30 cellular contexts compared by ENCODE assay signal in genomic region chr4:73439991-73440390, GRCh38. TPM values are rescaled to one million over a fixed set of nuclear protein-coding genes. Genes with fewer than 3 reads are reported as not detected.
DNase-seq lines count a peak whose midpoint lies in the region; ATAC-seq, FAIRE-seq and TF ChIP-seq lines count a peak whose summit lies in the region.
"Had no signal": no experiment of that assay in that cellular context is flagged by ENCODE, and none has a peak within 500 bp of the region (broad histone marks: within the 10 kb centered on the region; RNA-seq: fewer than 3 reads in every experiment).

No MANE protein-coding gene starts in this region.

- 15% methylated on average over 3 of the region's 3 CpGs for WGBS in HepG2 (ENCODE audit: low lambda C conversion rate)
- 84% methylated on average over 3 of the region's 3 CpGs for WGBS in right lobe of liver (ENCODE audit: insufficient coverage, low coverage, low lambda C conversion rate, missing lambda C conversion rate)
- 71% methylated on average over 3 of the region's 3 CpGs for whole genome bisulfite sequencing in hepatocyte (ENCODE audit: low lambda C conversion rate, missing lambda C conversion rate)

- CTCF ChIA-PET in HepG2 (lab: Yijun Ruan, JAX; ENCODE audit: low intra/inter-chr PET ratio, low total read pairs) = no interaction called here

- TF ChIP-seq CTCF in HepG2 (CRISPR knock-in tag; IDR thresholded peaks at IDR 0.05) (no peak), right lobe of liver (IDR thresholded peaks at IDR 0.05) (no peak), hepatocyte (IDR thresholded peaks at IDR 0.05; ENCODE audit: poor library complexity) (no peak)

- H3K27ac ChIP-seq in HepG2 (ENCODE audit: extremely low read length, insufficient read depth, low read length) (peak overlapping the region; percentile 98), right lobe of liver (no peak overlapping the region), hepatocyte (peak overlapping the region; percentile 50)
- H3K27ac ChIP-seq: 22Rv1, BLaER1 had no signal

- H3K4me2 ChIP-seq in HepG2 (ENCODE audit: low read depth, low read length) (peak overlapping the region; percentile 82), hepatocyte (peak overlapping the region; percentile 69)
- H3K4me2 ChIP-seq: BLaER1 had no signal

- H4K20me1 ChIP-seq in HepG2 (ENCODE audit: insufficient read depth, low read length) = peaks cover 3% of the 10 kb centered on the region; the same call in 1 of the 2 replicates
- no peaks in the 10 kb centered on the region for H4K20me1 ChIP-seq in hepatocyte (ENCODE audit: insufficient read depth, poor library complexity, severe bottlenecking)
- H4K20me1 ChIP-seq: BLaER1 had no signal

- intact Hi-C loops in HepG2 (cut with micrococcal nuclease; ENCODE audit: unreplicated experiment) = loop anchor here (10.0 kb wide), 2 partner anchors 185 to 215 kb away; partner anchors contain the start of gene ANKRD17
- intact Hi-C loops in right lobe of liver (cut with DNase I) = no loop called here

- peak overlapping the region; percentile 68 to 80 (median 70); a peak in 5 of 6 replicates for H3K4me3 ChIP-seq in HepG2 (replicated peaks in 1 of 3; ENCODE audit: insufficient read depth in 1 of 3, low read depth in 2 of 3, low read length in 3 of 3)
- H3K4me3 ChIP-seq in right lobe of liver = no peak overlapping the region
- H3K4me3 ChIP-seq in hepatocyte = peak overlapping the region; percentile 28
- H3K4me3 ChIP-seq: BLaER1, GM12878 had no signal

- no peaks in the 10 kb centered on the region for H3K9me2 ChIP-seq in hepatocyte (replicated peaks; ENCODE audit: insufficient read depth)

- peak overlapping the region; percentile 75 for H3K9ac ChIP-seq in HepG2 (ENCODE audit: insufficient read depth, low read depth, low read length)
- H3K9ac ChIP-seq: BLaER1 had no signal

- no peak for TF ChIP-seq EP300 in HepG2 (IDR thresholded peaks at IDR 0.05; ENCODE audit: low read depth in 2 of 2, low read length in 2 of 2)
- TF ChIP-seq EP300 in HepG2 (CRISPR knock-in tag; IDR thresholded peaks at IDR 0.05; ENCODE audit: borderline replicate concordance) = no peak

- H3K79me2 ChIP-seq in HepG2 (ENCODE audit: insufficient read depth, low read length) (peaks cover 70% of the 10 kb centered on the region), hepatocyte (peaks cover 28% of the 10 kb centered on the region)

- in situ Hi-C loops in HepG2 (cut with HindIII; ENCODE audit: extremely low pct_ligation_motif_present, low pct_unique_long_range_greater_than_20kb) = loop anchor here (5.0 kb wide), 1 partner anchor 98 kb away; no protein-coding TSS in a partner anchor

- peaks cover 68% of the 10 kb centered on the region for H3K4me1 ChIP-seq in HepG2 (ENCODE audit: insufficient read depth, low read length)
- H3K4me1 ChIP-seq in right lobe of liver = peaks cover 0 to 8% (median 3%) of the 10 kb centered on the region in 4 donors
- no peaks in the 10 kb centered on the region for H3K4me1 ChIP-seq in hepatocyte (ENCODE audit: insufficient read depth)
- H3K4me1 ChIP-seq: BE2C, BLaER1 had no signal

- H3K9me3 ChIP-seq in HepG2 (ENCODE audit: low read length) (no peaks in the 10 kb centered on the region), right lobe of liver (no peaks in the 10 kb centered on the region), hepatocyte (ENCODE audit: low read depth) (no peaks in the 10 kb centered on the region)
- H3K9me3 ChIP-seq: BE2C, BLaER1 had no signal

- TF ChIP-seq RAD21 in HepG2 (CRISPR knock-in tag; IDR thresholded peaks at IDR 0.05) = no peak

- ATAC-seq in HepG2 (no peak), right lobe of liver (no peak)
- ATAC-seq: GM12878 had no signal

- H2AFZ ChIP-seq in HepG2 (ENCODE audit: low read length) (no peak overlapping the region), hepatocyte (no peak overlapping the region)

- no TSS peak for BruUV-seq in HepG2 (replicated peaks; lab: Mats Ljungman, UMichigan)

- DNase-seq in HepG2 (ENCODE audit: low spot score) (no peak), right lobe of liver (no peak), hepatocyte (ENCODE audit: low spot score) (no peak), HTR-8/SVneo (ENCODE audit: insufficient read length, low spot score) (no peak), SK-N-DZ (ENCODE audit: low spot score) (no peak)
- DNase-seq: ACHN; BE2C; C1 segment of cervical spinal cord; CD4-positive, alpha-beta memory T cell; CD4-positive, CD25-positive, alpha-beta regulatory T cell; CD8-positive, alpha-beta memory T cell; COR-L47; DMS 273 treated with DMSO at 0.1 percent for 48 hours; DMS153; DMS53; DMS79; DND-41; EL; GDM1 had no signal

- no peak for FAIRE-seq in HepG2 (lab: Jason Lieb, UNC)
- no peak for FAIRE-seq in HTR-8/SVneo (lab: Jason Lieb, UNC)
- FAIRE-seq: A204.1, GM12878, GM12892, GM18507 had no signal

- POLR2A ChIA-PET in HepG2 (lab: Yijun Ruan, JAX) = interaction anchor here (0.6 kb wide), 1 partner anchor 15 kb away, joined by 3 read pairs; no protein-coding TSS in a partner anchor

- TF ChIP-seq POLR2A in HepG2 (IDR thresholded peaks at IDR 0.05; ENCODE audit: insufficient read depth in 1 of 2, low read depth in 2 of 2, low read length in 2 of 2) (peak in 1 of 2 experiments; percentile 76; a peak in 2 of 4 replicates), right lobe of liver (IDR thresholded peaks at IDR 0.05) (no peak)

- peaks cover 6 to 25% of the 10 kb centered on the region in 2 experiments for H3K36me3 ChIP-seq in HepG2 (replicated peaks in 1 of 2; ENCODE audit: control insufficient read depth in 1 of 2, insufficient read depth in 2 of 2, low read length in 2 of 2)
- H3K36me3 ChIP-seq in right lobe of liver = no peaks in the 10 kb centered on the region
- no peaks in the 10 kb centered on the region for H3K36me3 ChIP-seq in hepatocyte (replicated peaks; ENCODE audit: insufficient read depth, low read depth)
- H3K36me3 ChIP-seq: BE2C, BLaER1 had no signal

- H3K27me3 ChIP-seq in HepG2 (ENCODE audit: control insufficient read depth in 1 of 2, insufficient read depth in 2 of 2, low read length in 2 of 2) (no peaks in the 10 kb centered on the region), right lobe of liver (no peaks in the 10 kb centered on the region), hepatocyte (no peaks in the 10 kb centered on the region)
- H3K27me3 ChIP-seq: BLaER1 had no signal

RNA-seq across cellular contexts. Expression of gene AFP, which starts 4.0 kb away (rescaled TPM):
- total RNA-seq in HepG2 (2016; rRNA removed; fragmentation: Illumina TruSeq; extraction: Trizol) = 4,406 and 9,434 TPM in 2 replicates
- 859 and 984 TPM in 2 replicates for total RNA-seq in HepG2 (2016; cell fraction: cytosol; rRNA removed; fragmentation: Illumina TruSeq; extraction: Trizol; ENCODE audit: low read depth)
- 4,328 and 8,879 TPM in 2 replicates for total RNA-seq in HepG2 (2016; cell fraction: insoluble cytoplasmic fraction; rRNA removed; fragmentation: Illumina TruSeq; extraction: Trizol)
- 1,470 and 1,653 TPM in 2 replicates for total RNA-seq in HepG2 (2016; cell fraction: membrane; rRNA removed; fragmentation: Illumina TruSeq; extraction: Trizol)
- 6,106 and 7,724 TPM in 2 replicates for total RNA-seq in HepG2 (2016; cell fraction: nucleus; rRNA removed; fragmentation: Illumina TruSeq; extraction: Trizol)
- 12,657 and 13,105 TPM in 2 replicates for polyA plus RNA-seq in HepG2 (2011; rRNA removed)
- 10,032 and 12,863 TPM in 2 replicates for polyA plus RNA-seq in HepG2 (2011; cell fraction: cytosol; rRNA removed)
- 3,859 and 4,411 TPM in 2 replicates for polyA plus RNA-seq in HepG2 (2011; cell fraction: nucleus; rRNA removed)
- 15,767 and 21,683 TPM in 2 replicates for polyA plus RNA-seq in HepG2 (2012)
- polyA plus RNA-seq in HepG2 (2016; cell fraction: cytosol; fragmentation: Illumina TruSeq; extraction: Trizol; ENCODE audit: low read depth) = 881 and 929 TPM in 2 replicates
- polyA plus RNA-seq in HepG2 (2016; cell fraction: insoluble cytoplasmic fraction; fragmentation: Illumina TruSeq; extraction: Trizol; ENCODE audit: low read depth) = 4,042 and 4,098 TPM in 2 replicates
- polyA plus RNA-seq in HepG2 (2016; cell fraction: membrane; fragmentation: Illumina TruSeq; extraction: Trizol; ENCODE audit: low read depth) = 1,126 and 1,308 TPM in 2 replicates
- polyA plus RNA-seq in HepG2 (2016; cell fraction: nucleus; fragmentation: Illumina TruSeq; extraction: Trizol; ENCODE audit: insufficient read depth, low read depth) = 10,518 and 11,638 TPM in 2 replicates
- 1.4 and 2,561 TPM in 2 replicates for polyA minus RNA-seq in HepG2 (2011; rRNA and poly(A)+ RNA removed; ENCODE audit: low replicate concordance)
- polyA minus RNA-seq in HepG2 (2011; cell fraction: cytosol; rRNA and poly(A)+ RNA removed) = 2,774 and 4,050 TPM in 2 replicates
- 1,510 and 2,631 TPM in 2 replicates for polyA minus RNA-seq in HepG2 (2011; cell fraction: nucleus; rRNA and poly(A)+ RNA removed)
- 1 to 10 TPM in 4 of 6 experiments, under 1 TPM in 1, not detected in 1; 0.78 to 3.8 (median 3.4) TPM for total RNA-seq in right lobe of liver
- 23,697 and 25,243 TPM in 2 replicates for total RNA-seq in hepatocyte
- polyA plus RNA-seq in hepatocyte = 11,518 and 15,250 TPM in 2 replicates
- polyA plus RNA-seq in SK-N-DZ (2014; cell fraction: cytosol; rRNA removed) = 0.28 and 1.9 TPM in 2 replicates
- polyA plus RNA-seq in SK-N-DZ (2014; cell fraction: nucleus; rRNA removed) = 0.46 and 1.1 TPM in 2 replicates
- total RNA-seq: A673; CD4-positive, alpha-beta memory T cell; CD4-positive, CD25-positive, alpha-beta regulatory T cell; CD8-positive, alpha-beta memory T cell; G401 had no signal
- polyA plus RNA-seq: CD14-positive monocyte; CD4-positive, alpha-beta memory T cell; CD4-positive, CD25-positive, alpha-beta regulatory T cell; CD8-positive, alpha-beta memory T cell; GM12878 had no signal

RNA-seq across cellular contexts. Expression of gene ALB, which starts 35.9 kb away (rescaled TPM):
- total RNA-seq in HepG2 (2016; rRNA removed; fragmentation: Illumina TruSeq; extraction: Trizol) (10,101 and 22,625 TPM in 2 replicates), right lobe of liver (over 10,000 TPM; 46,361 to 117,834 (median 75,397) TPM), hepatocyte (25,578 and 26,686 TPM in 2 replicates)
- total RNA-seq in HepG2 (2016; cell fraction: cytosol; rRNA removed; fragmentation: Illumina TruSeq; extraction: Trizol; ENCODE audit: low read depth) = 1,763 and 1,983 TPM in 2 replicates
- total RNA-seq in HepG2 (2016; cell fraction: insoluble cytoplasmic fraction; rRNA removed; fragmentation: Illumina TruSeq; extraction: Trizol) = 10,071 and 21,691 TPM in 2 replicates
- 2,665 and 3,098 TPM in 2 replicates for total RNA-seq in HepG2 (2016; cell fraction: membrane; rRNA removed; fragmentation: Illumina TruSeq; extraction: Trizol)
- total RNA-seq in HepG2 (2016; cell fraction: nucleus; rRNA removed; fragmentation: Illumina TruSeq; extraction: Trizol) = 14,455 and 17,797 TPM in 2 replicates
- polyA plus RNA-seq in HepG2 (2011; rRNA removed) (22,205 and 22,259 TPM in 2 replicates), hepatocyte (7,370 and 11,384 TPM in 2 replicates)
- polyA plus RNA-seq in HepG2 (2011; cell fraction: cytosol; rRNA removed) = 10,343 and 19,758 TPM in 2 replicates
- polyA plus RNA-seq in HepG2 (2011; cell fraction: nucleus; rRNA removed) = 4,838 and 7,133 TPM in 2 replicates
- 30,113 and 41,157 TPM in 2 replicates for polyA plus RNA-seq in HepG2 (2012)
- polyA plus RNA-seq in HepG2 (2016; cell fraction: cytosol; fragmentation: Illumina TruSeq; extraction: Trizol; ENCODE audit: low read depth) = 1,641 and 1,730 TPM in 2 replicates
- 9,271 and 9,564 TPM in 2 replicates for polyA plus RNA-seq in HepG2 (2016; cell fraction: insoluble cytoplasmic fraction; fragmentation: Illumina TruSeq; extraction: Trizol; ENCODE audit: low read depth)
- 1,898 and 2,256 TPM in 2 replicates for polyA plus RNA-seq in HepG2 (2016; cell fraction: membrane; fragmentation: Illumina TruSeq; extraction: Trizol; ENCODE audit: low read depth)
- polyA plus RNA-seq in HepG2 (2016; cell fraction: nucleus; fragmentation: Illumina TruSeq; extraction: Trizol; ENCODE audit: insufficient read depth, low read depth) = 21,168 and 22,798 TPM in 2 replicates
- 2.4 and 3,693 TPM in 2 replicates for polyA minus RNA-seq in HepG2 (2011; rRNA and poly(A)+ RNA removed; ENCODE audit: low replicate concordance)
- 6,095 and 10,549 TPM in 2 replicates for polyA minus RNA-seq in HepG2 (2011; cell fraction: cytosol; rRNA and poly(A)+ RNA removed)
- polyA minus RNA-seq in HepG2 (2011; cell fraction: nucleus; rRNA and poly(A)+ RNA removed) = 3,995 and 8,747 TPM in 2 replicates
- polyA plus RNA-seq in SK-N-DZ (2014; cell fraction: cytosol; rRNA removed) = 0.19 and 1.6 TPM in 2 replicates
- 3.6 and 5.0 TPM in 2 replicates for polyA plus RNA-seq in SK-N-DZ (2014; cell fraction: nucleus; rRNA removed)
- total RNA-seq: A673; CD4-positive, alpha-beta memory T cell; CD4-positive, CD25-positive, alpha-beta regulatory T cell; CD8-positive, alpha-beta memory T cell; Daoy; G401 had no signal
- polyA plus RNA-seq: AG04450; CD14-positive monocyte; CD4-positive, alpha-beta memory T cell; CD4-positive, CD25-positive, alpha-beta regulatory T cell; CD8-positive, alpha-beta memory T cell had no signal

RNA-seq across cellular contexts. Expression of gene AFM, which starts 41.6 kb away (rescaled TPM):
- 0.79 and 1.8 TPM in 2 replicates for total RNA-seq in HepG2 (2016; rRNA removed; fragmentation: Illumina TruSeq; extraction: Trizol)
- 0.18 and 0.30 TPM in 2 replicates for total RNA-seq in HepG2 (2016; cell fraction: cytosol; rRNA removed; fragmentation: Illumina TruSeq; extraction: Trizol; ENCODE audit: low read depth)
- 0.67 and 1.9 TPM in 2 replicates for total RNA-seq in HepG2 (2016; cell fraction: insoluble cytoplasmic fraction; rRNA removed; fragmentation: Illumina TruSeq; extraction: Trizol)
- total RNA-seq in HepG2 (2016; cell fraction: membrane; rRNA removed; fragmentation: Illumina TruSeq; extraction: Trizol) = 0.31 and 0.34 TPM in 2 replicates
- 4.4 and 4.6 TPM in 2 replicates for total RNA-seq in HepG2 (2016; cell fraction: nucleus; rRNA removed; fragmentation: Illumina TruSeq; extraction: Trizol)
- 0.13 TPM in 2 replicates for polyA plus RNA-seq in HepG2 (2011; rRNA removed)
- polyA plus RNA-seq in HepG2 (2011; cell fraction: cytosol; rRNA removed) = 0.08 TPM in 1 of 2 replicates, not detected in the other
- polyA plus RNA-seq in HepG2 (2011; cell fraction: nucleus; rRNA removed) = 0.09 and 0.21 TPM in 2 replicates
- polyA plus RNA-seq in HepG2 (2012) = 0.15 and 0.17 TPM in 2 replicates
- polyA plus RNA-seq in HepG2 (2016; cell fraction: cytosol; fragmentation: Illumina TruSeq; extraction: Trizol; ENCODE audit: low read depth) = 0.18 and 0.36 TPM in 2 replicates
- 0.75 and 1.1 TPM in 2 replicates for polyA plus RNA-seq in HepG2 (2016; cell fraction: insoluble cytoplasmic fraction; fragmentation: Illumina TruSeq; extraction: Trizol; ENCODE audit: low read depth)
- polyA plus RNA-seq in HepG2 (2016; cell fraction: membrane; fragmentation: Illumina TruSeq; extraction: Trizol; ENCODE audit: low read depth) = 0.37 and 0.42 TPM in 2 replicates
- polyA plus RNA-seq in HepG2 (2016; cell fraction: nucleus; fragmentation: Illumina TruSeq; extraction: Trizol; ENCODE audit: insufficient read depth, low read depth) = 7.2 and 7.4 TPM in 2 replicates
- not detected in 2 replicates for polyA minus RNA-seq in HepG2 (2011; rRNA and poly(A)+ RNA removed; ENCODE audit: low replicate concordance)
- polyA minus RNA-seq in HepG2 (2011; cell fraction: cytosol; rRNA and poly(A)+ RNA removed) = not detected in 2 replicates
- 0.13 and 0.25 TPM in 2 replicates for polyA minus RNA-seq in HepG2 (2011; cell fraction: nucleus; rRNA and poly(A)+ RNA removed)
- 100 to 1,000 TPM; 129 to 320 (median 169) TPM for total RNA-seq in right lobe of liver
- 70.0 and 78.4 TPM in 2 replicates for total RNA-seq in hepatocyte
- 34.8 and 52.7 TPM in 2 replicates for polyA plus RNA-seq in hepatocyte
- polyA plus RNA-seq in SK-N-DZ (2014; cell fraction: cytosol; rRNA removed) = 0.09 and 0.83 TPM in 2 replicates
- polyA plus RNA-seq in SK-N-DZ (2014; cell fraction: nucleus; rRNA removed) = 0.40 TPM in 1 of 2 replicates, not detected in the other
- total RNA-seq: A673; CD4-positive, alpha-beta memory T cell; CD4-positive, CD25-positive, alpha-beta regulatory T cell; CD8-positive, alpha-beta memory T cell; Daoy; G401; GM12878 had no signal
- polyA plus RNA-seq: AG04450; CD14-positive monocyte; CD4-positive, alpha-beta memory T cell; CD4-positive, CD25-positive, alpha-beta regulatory T cell; CD8-positive, alpha-beta memory T cell; GM12878 had no signal

Comparison
In these comparisons a context has a peak if more than half of its experiments do, and no peak if none do; other contexts are left out.
1. H3K27ac ChIP-seq: peak in HepG2 (single experiment) and hepatocyte (single experiment); none in right lobe of liver (0 of 3).
2. H3K4me3 ChIP-seq: peak in HepG2 (3 of 3) and hepatocyte (single experiment); none in right lobe of liver (0 of 3).
3. RNA of gene AFP, which starts 4.0 kb away (total RNA-seq): 23,697 to 25,243 TPM in hepatocyte and 859 to 9,434 TPM in HepG2; 0.78 to 3.8 TPM in right lobe of liver; every median in the first group is over 100 times any median in the second.
4. RNA of gene AFM, which starts 41.6 kb away (total RNA-seq): 129 to 320 TPM in right lobe of liver and 70.0 to 78.4 TPM in hepatocyte; 0.18 to 4.6 TPM in HepG2; every median in the first group is over 10 times any median in the second.